In the genomic region with DNA sequence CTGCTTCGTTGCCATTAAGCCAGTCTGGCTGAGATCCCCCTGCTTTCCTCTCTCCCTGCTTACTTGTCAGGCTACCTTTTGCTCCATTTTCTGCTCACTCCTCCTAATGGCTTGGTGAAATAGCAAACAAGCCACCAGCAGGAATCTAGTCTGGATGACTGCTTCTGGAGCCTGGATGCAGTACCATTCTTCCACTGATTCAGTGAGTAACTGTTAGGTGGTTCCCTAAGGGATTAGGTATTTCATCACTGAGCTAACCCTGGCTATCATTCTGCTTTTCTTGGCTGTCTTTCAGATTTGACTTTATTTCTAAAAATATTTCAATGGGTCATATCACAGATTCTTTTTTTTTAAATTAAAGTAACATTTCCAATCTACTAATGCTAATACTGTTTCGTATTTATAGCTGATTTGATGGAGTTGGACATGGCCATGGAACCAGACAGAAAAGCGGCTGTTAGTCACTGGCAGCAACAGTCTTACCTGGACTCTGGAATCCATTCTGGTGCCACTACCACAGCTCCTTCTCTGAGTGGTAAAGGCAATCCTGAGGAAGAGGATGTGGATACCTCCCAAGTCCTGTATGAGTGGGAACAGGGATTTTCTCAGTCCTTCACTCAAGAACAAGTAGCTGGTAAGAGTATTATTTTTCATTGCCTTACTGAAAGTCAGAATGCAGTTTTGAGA, we compare ENCODE assay signal across 11 cellular contexts. TPM values are rescaled to one million over a fixed set of nuclear protein-coding genes. Genes with fewer than 3 reads are reported as not detected.
DNase-seq lines count a peak whose midpoint lies in the region; ATAC-seq and TF ChIP-seq lines count a peak whose summit lies in the region.
"Had no signal": no experiment of that assay in that cellular context is flagged by ENCODE, and none has a peak within 500 bp of the region (broad histone marks: within the 10 kb centered on the region; RNA-seq: fewer than 3 reads in every experiment).

No MANE protein-coding gene starts in this region.

- CTCF ChIA-PET in GM10248 (lab: Yijun Ruan, JAX), result interaction anchor here (1.4 to 2.2 kb wide), 5 partner anchors 9 to 15 kb away, joined by 3 to 13 read pairs (median 4); no protein-coding TSS in a partner anchor

- in situ Hi-C loops in ACHN (cut with HindIII; ENCODE audit: low pct_ligation_motif_present, low pct_unique_long_range_greater_than_20kb, low sequenced_read_pairs), result no loop called here

- peak overlapping the region; percentile 56 to 71 for H3K27ac ChIP-seq in coronary artery
- H3K27ac ChIP-seq: VCaP had no signal

- H3K4me3 ChIP-seq in coronary artery, result no peak overlapping the region

- TF ChIP-seq CTCF in coronary artery (IDR thresholded peaks at IDR 0.05), result no peak
- TF ChIP-seq CTCF in GM10248 (IDR thresholded peaks at IDR 0.05; ENCODE audit: control extremely low read depth, extremely low read depth, low read depth, missing control alignments), result no peak

- peak; percentile 6 for DNase-seq in ACHN
- peak; percentile 91 for DNase-seq in LHCN-M2 (ENCODE audit: low read depth)
- DNase-seq in coronary artery (ENCODE audit: low spot score), result no peak
- no peak for DNase-seq in left lobe of liver (ENCODE audit: low spot score)
- no peak for DNase-seq in NCI-H524 (lab: John Stamatoyannopoulos, UW)
- no peak for DNase-seq in GM10248 (ENCODE audit: extremely low spot score)
- DNase-seq: activated naive CD4-positive, alpha-beta T cell treated with anti-CD3 and anti-CD28 coated beads, Interleukin-2, amount 50 U/mL, for 16 hours; NCI-H1105 treated with DMSO at 0.1 percent for 48 hours had no signal

- ATAC-seq in left lobe of liver (peak; percentile 47), HG02970 (IDR thresholded peaks at IDR 0.05; ENCODE audit: low FRiP score, unreplicated experiment) (no peak), HG03565 (IDR thresholded peaks at IDR 0.05; ENCODE audit: unreplicated experiment) (no peak)

- POLR2A ChIA-PET in GM10248 (lab: Yijun Ruan, JAX), result no interaction called here

RNA-seq across cellular contexts. Expression of gene CTNNB1, which starts 25.0 kb away (rescaled TPM):
- total RNA-seq in LHCN-M2 (2014; rRNA removed) (530 and 569 TPM in 2 replicates), left lobe of liver (157 TPM)
- 290 TPM for polyA plus RNA-seq in LHCN-M2 (2012)

Comparison
In these comparisons a context has a peak if more than half of its experiments do, and no peak if none do; other contexts are left out.
1. DNase-seq: peak in ACHN (single experiment) and LHCN-M2 (single experiment); none in coronary artery (single experiment), left lobe of liver (single experiment), NCI-H524 (0 of 2) and GM10248 (single experiment).